Comparison of ENCODE assay signal across 9 cellular contexts in the genomic region with DNA sequence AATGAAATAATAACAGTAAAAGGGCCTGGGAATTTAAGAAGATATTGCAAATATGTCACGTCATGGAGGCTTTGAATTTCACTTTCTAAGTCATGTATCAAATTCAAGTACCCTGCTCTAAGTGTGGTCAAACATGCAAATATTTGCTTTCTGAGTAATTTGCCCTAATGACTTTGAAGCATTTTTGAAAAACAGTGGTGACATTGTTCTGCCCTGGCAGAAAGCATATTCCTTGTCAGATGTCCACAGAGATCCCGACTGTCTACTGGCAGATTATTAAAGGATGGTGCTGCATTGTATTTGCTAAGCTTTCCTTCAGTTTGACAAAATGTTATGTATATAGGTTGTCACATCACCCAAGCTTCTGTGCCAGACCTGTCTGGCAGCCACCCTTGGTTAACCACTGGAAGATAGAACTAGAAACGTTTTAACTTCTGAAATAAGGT.
DNase-seq lines count a peak whose midpoint lies in the region; ATAC-seq and TF ChIP-seq lines count a peak whose summit lies in the region.
"Had no signal": no experiment of that assay in that cellular context is flagged by ENCODE, and none has a peak within 500 bp of the region (broad histone marks: within the 10 kb centered on the region; RNA-seq: fewer than 3 reads in every experiment).

No MANE protein-coding gene starts in this region.

- H3K36me3 ChIP-seq in PC-9 (ENCODE audit: low read depth) (no peaks in the 10 kb centered on the region), lung (ENCODE audit: control insufficient read depth in 2 of 2, insufficient read depth in 2 of 2, low read length in 2 of 2) (no peaks in the 10 kb centered on the region)

- ATAC-seq in HG03045 (IDR thresholded peaks at IDR 0.05; ENCODE audit: unreplicated experiment) (peak; percentile 52), lung (ENCODE audit: insufficient read depth, low FRiP score) (peak; percentile 70)
- no peak for ATAC-seq in activated T-helper 17 cell treated with anti-CD3 and anti-CD28 coated beads, Interleukin-2, amount 50 U/mL, for 72 hours (replicated peaks)

- H3K27ac ChIP-seq in PC-9 (0 out of 2 replicates have a peak overlapping the region, but pooled peaks have one; percentile 29), lung (ENCODE audit: low read depth in 1 of 2, low read length in 1 of 2) (no peak overlapping the region)

- TF ChIP-seq CTCF in PC-9 (conservative IDR thresholded peaks at IDR 0.05) (no peak), lung (IDR thresholded peaks at IDR 0.05; ENCODE audit: control extremely low read depth, extremely low read depth) (no peak)

- H2AFZ ChIP-seq in PC-9 = no peak overlapping the region

- 21 to 57% methylated on average over 3 of the region's 3 CpGs for WGBS in lung, 2 donors

- H3K9me3 ChIP-seq in PC-9 (ENCODE audit: insufficient read depth, low read depth) = no peaks in the 10 kb centered on the region
- no peaks in the 10 kb centered on the region for H3K9me3 ChIP-seq in lung (ENCODE audit: control insufficient read depth in 2 of 2, insufficient read depth in 1 of 2, low read length in 1 of 2)

- H3K4me2 ChIP-seq in PC-9 = peak overlapping the region; percentile 19; the same call in 1 of the 2 replicates

- CTCF ChIA-PET in PC-9 (lab: Charles Lee) = no interaction called here

- POLR2A ChIA-PET in PC-9 (lab: Charles Lee; ENCODE audit: unreplicated experiment) = no interaction called here

- no peaks in the 10 kb centered on the region for H3K9me2 ChIP-seq in PC-9 (ENCODE audit: insufficient read depth)

- no peaks in the 10 kb centered on the region for H3K36me3 Mint-ChIP-seq in activated T-helper 17 cell treated with anti-CD3 and anti-CD28 coated beads, Interleukin-2, amount 50 U/mL, for 72 hours (ENCODE audit: low read depth)
- H3K36me3 Mint-ChIP-seq: activated CD4-positive, alpha-beta memory T cell treated with anti-CD3 and anti-CD28 coated beads for 36 hours had no signal

- no peaks in the 10 kb centered on the region for H4K20me1 ChIP-seq in PC-9 (ENCODE audit: insufficient read depth)

- H3K4me1 ChIP-seq in PC-9 (replicated peaks; ENCODE audit: insufficient read depth) (peaks cover 6% of the 10 kb centered on the region), lung (ENCODE audit: control insufficient read depth in 2 of 2, insufficient read depth in 2 of 2, low read length in 2 of 2) (peaks cover 2 to 5% of the 10 kb centered on the region in 2 donors)

- no peaks in the 10 kb centered on the region for H3F3A ChIP-seq in PC-9 (ENCODE audit: insufficient read depth, low read depth)

- DNase-seq in EH (ENCODE audit: low read depth) (peak; percentile 67), PC-9 (peak; percentile 4 to 47), lung (ENCODE audit: low spot score) (no peak), KG1 (lab: John Stamatoyannopoulos, UW) (no peak), posterior cingulate gyrus (no peak)
- DNase-seq in activated naive CD4-positive, alpha-beta T cell (lab: John Stamatoyannopoulos, UW) = no peak
- DNase-seq: activated CD4-positive, alpha-beta memory T cell treated with anti-CD3 and anti-CD28 coated beads for 36 hours had no signal

- intact Hi-C loops in PC-9 (cut with micrococcal nuclease; ENCODE audit: unreplicated experiment) (no loop called here), posterior cingulate gyrus (cut with DNase I) (no loop called here)

- no peaks in the 10 kb centered on the region for H3K9me3 Mint-ChIP-seq in activated T-helper 17 cell treated with anti-CD3 and anti-CD28 coated beads, Interleukin-2, amount 50 U/mL, for 72 hours
- H3K9me3 Mint-ChIP-seq: activated CD4-positive, alpha-beta memory T cell treated with anti-CD3 and anti-CD28 coated beads for 36 hours had no signal

- no TSS peak for BruUV-seq in PC-9 (replicated peaks; lab: Mats Ljungman, UMichigan)

- H3K4me1 Mint-ChIP-seq in activated T-helper 17 cell treated with anti-CD3 and anti-CD28 coated beads, Interleukin-2, amount 50 U/mL, for 72 hours = peaks cover 3% of the 10 kb centered on the region

- H3K27me3 ChIP-seq in PC-9 (ENCODE audit: insufficient read depth, low read depth) (no peaks in the 10 kb centered on the region), lung (ENCODE audit: control insufficient read depth, insufficient read depth) (no peaks in the 10 kb centered on the region)

- H3K79me2 ChIP-seq in PC-9 (ENCODE audit: low read depth) = no peaks in the 10 kb centered on the region

- H3K27me3 Mint-ChIP-seq in activated T-helper 17 cell treated with anti-CD3 and anti-CD28 coated beads, Interleukin-2, amount 50 U/mL, for 72 hours = peaks cover 5% of the 10 kb centered on the region
- H3K27me3 Mint-ChIP-seq: activated CD4-positive, alpha-beta memory T cell treated with anti-CD3 and anti-CD28 coated beads for 36 hours had no signal

- H3K27ac Mint-ChIP-seq in activated T-helper 17 cell treated with anti-CD3 and anti-CD28 coated beads, Interleukin-2, amount 50 U/mL, for 72 hours = no peak overlapping the region
- H3K27ac Mint-ChIP-seq: activated CD4-positive, alpha-beta memory T cell treated with anti-CD3 and anti-CD28 coated beads for 36 hours had no signal

- no peak overlapping the region for H3K4me3 Mint-ChIP-seq in activated T-helper 17 cell treated with anti-CD3 and anti-CD28 coated beads, Interleukin-2, amount 50 U/mL, for 72 hours
- H3K4me3 Mint-ChIP-seq: activated CD4-positive, alpha-beta memory T cell treated with anti-CD3 and anti-CD28 coated beads for 36 hours had no signal

- H3K4me3 ChIP-seq in PC-9 (no peak overlapping the region), lung (no peak overlapping the region)

Comparison
In these comparisons a context has a peak if more than half of its experiments do, and no peak if none do; other contexts are left out.
1. DNase-seq: peak in EH (single experiment) and PC-9 (2 of 2); none in lung (single experiment), KG1 (single experiment), activated naive CD4-positive, alpha-beta T cell (0 of 4) and posterior cingulate gyrus (0 of 10).